Comparison of ENCODE assay signal across 5 cellular contexts in genomic region chr16:28867646-28868045, GRCh38. TPM values are rescaled to one million over a fixed set of nuclear protein-coding genes. Genes with fewer than 3 reads are reported as not detected.
A peak's percentile ranks its signal among the peaks of the same experiment; 100 is the strongest.
DNase-seq lines count a peak whose midpoint lies in the region; ATAC-seq and TF ChIP-seq lines count a peak whose summit lies in the region.
"Not testable (repeated sequence)": the region's sequence is repeated elsewhere in the genome, so short reads cannot be mapped to it uniquely, and the experiment has no call there.

No MANE protein-coding gene starts in this region.

- not testable (repeated sequence) for TF ChIP-seq CTCF in neural crest cell (conservative IDR thresholded peaks at IDR 0.05); testis (IDR thresholded peaks at IDR 0.05)

- H3K4me1 ChIP-seq in testis: peaks cover 29% of the 10 kb centered on the region

- peaks cover 6 to 17% (median 11%) of the 10 kb centered on the region in 3 donors for H3K4me1 Mint-ChIP-seq in IgD-negative memory B cell
- peaks cover 21 to 26% of the 10 kb centered on the region in 2 donors for H3K4me1 Mint-ChIP-seq in natural killer cell treated with Interleukin-12 subunit alpha and Interleukin-12 subunit beta and Interleukin-15 and Interleukin-18, amount 100 ng/mL, for 72 hours (ENCODE audit: low read depth in 2 of 2)
- peaks cover 23% of the 10 kb centered on the region for H3K4me1 Mint-ChIP-seq in neural crest cell

- not testable (repeated sequence) for H3K9me3 ChIP-seq in testis

- H3K4me3 Mint-ChIP-seq in IgD-negative memory B cell: peak overlapping the region in 1 of 4 donors; percentile 83
- not testable (repeated sequence) for H3K4me3 Mint-ChIP-seq in natural killer cell treated with Interleukin-12 subunit alpha and Interleukin-12 subunit beta and Interleukin-15 and Interleukin-18, amount 100 ng/mL, for 72 hours
- peak overlapping the region; percentile 78 for H3K4me3 Mint-ChIP-seq in neural crest cell

- H3K27me3 ChIP-seq in testis: not testable (repeated sequence)

- not testable (repeated sequence) for H3K36me3 Mint-ChIP-seq in IgD-negative memory B cell; neural crest cell (ENCODE audit: low read depth)
- peaks cover 11% of the 10 kb centered on the region for H3K36me3 Mint-ChIP-seq in natural killer cell treated with Interleukin-12 subunit alpha and Interleukin-12 subunit beta and Interleukin-15 and Interleukin-18, amount 100 ng/mL, for 72 hours

- not testable (repeated sequence) for H3K4me3 ChIP-seq in testis

- ATAC-seq in natural killer cell treated with Interleukin-12 subunit alpha and Interleukin-12 subunit beta and Interleukin-15 and Interleukin-18, amount 100 ng/mL, for 72 hours: not testable (repeated sequence)

- not testable (repeated sequence) for H3K9me3 Mint-ChIP-seq in IgD-negative memory B cell; natural killer cell treated with Interleukin-12 subunit alpha and Interleukin-12 subunit beta and Interleukin-15 and Interleukin-18, amount 100 ng/mL, for 72 hours; neural crest cell

- not testable (repeated sequence) for TF ChIP-seq POLR2A in testis (IDR thresholded peaks at IDR 0.05)

- not testable (repeated sequence) for H3K27me3 Mint-ChIP-seq in IgD-negative memory B cell; natural killer cell treated with Interleukin-12 subunit alpha and Interleukin-12 subunit beta and Interleukin-15 and Interleukin-18, amount 100 ng/mL, for 72 hours; neural crest cell (ENCODE audit: low read depth)

- H3K36me3 ChIP-seq in testis (ENCODE audit: low read depth, missing control alignments): not testable (repeated sequence)

- intact Hi-C loops in testis (cut with DNase I; ENCODE audit: low total_unique reads): not testable (repeated sequence)

- WGBS in testis, 2 donors: 54 to 80% methylated on average over 9 of the region's 9 CpGs

- peak overlapping the region in 2 of 3 donors; percentile 39 to 69 for H3K27ac Mint-ChIP-seq in IgD-negative memory B cell
- H3K27ac Mint-ChIP-seq in natural killer cell treated with Interleukin-12 subunit alpha and Interleukin-12 subunit beta and Interleukin-15 and Interleukin-18, amount 100 ng/mL, for 72 hours; neural crest cell (ENCODE audit: unreplicated experiment): not testable (repeated sequence)

- H3K27ac ChIP-seq in testis: peak overlapping the region in 1 of 2 donors; percentile 14

- DNase-seq in dedifferentiated amniotic fluid mesenchymal stem cell (ENCODE audit: extremely low spot score) (peak; percentile 10), testis (peak; percentile 77)
- peak; percentile 25 for DNase-seq in natural killer cell treated with Interleukin-12 subunit alpha and Interleukin-12 subunit beta and Interleukin-15 and Interleukin-18, amount 100 ng/mL, for 72 hours (ENCODE audit: low spot score)
- DNase-seq in neural crest cell (ENCODE audit: low read depth, low spot score): not testable (repeated sequence)

RNA-seq across cellular contexts. Expression of gene SH2B1, which starts 4.0 kb away (rescaled TPM):
- polyA plus RNA-seq in IgD-negative memory B cell (5.2 TPM), testis (ENCODE audit: insufficient read depth, low read depth, low replicate concordance) (51.4 TPM)
- total RNA-seq in natural killer cell treated with Interleukin-12 subunit alpha and Interleukin-12 subunit beta and Interleukin-15 and Interleukin-18, amount 100 ng/mL, for 72 hours: 10 to 100 TPM; 41.6 to 82.8 TPM
- total RNA-seq in neural crest cell (60.6 and 66.9 TPM in 2 replicates), testis (10 to 100 TPM; 90.2 to 97.4 TPM)

RNA-seq across cellular contexts. Expression of gene ATP2A1, which starts 10.6 kb away (rescaled TPM):
- polyA plus RNA-seq in IgD-negative memory B cell: not detected
- total RNA-seq in natural killer cell treated with Interleukin-12 subunit alpha and Interleukin-12 subunit beta and Interleukin-15 and Interleukin-18, amount 100 ng/mL, for 72 hours: 1 to 10 TPM; 1.4 to 5.0 TPM
- 3.1 and 3.3 TPM in 2 replicates for total RNA-seq in neural crest cell
- total RNA-seq in testis: 10 to 100 TPM; 12.2 to 17.3 TPM
- 9.1 TPM for polyA plus RNA-seq in testis (ENCODE audit: insufficient read depth, low read depth, low replicate concordance)

RNA-seq across cellular contexts. Expression of gene TUFM, which starts 21.5 kb away (rescaled TPM):
- polyA plus RNA-seq in IgD-negative memory B cell (139 TPM), testis (ENCODE audit: insufficient read depth, low read depth, low replicate concordance) (213 TPM)
- 100 to 1,000 TPM; 183 to 358 TPM for total RNA-seq in natural killer cell treated with Interleukin-12 subunit alpha and Interleukin-12 subunit beta and Interleukin-15 and Interleukin-18, amount 100 ng/mL, for 72 hours
- total RNA-seq in neural crest cell (197 and 205 TPM in 2 replicates), testis (100 to 1,000 TPM; 134 to 140 TPM)

RNA-seq across cellular contexts. Expression of gene ATXN2L, which starts 44.8 kb away (rescaled TPM):
- 35.9 TPM for polyA plus RNA-seq in IgD-negative memory B cell
- total RNA-seq in natural killer cell treated with Interleukin-12 subunit alpha and Interleukin-12 subunit beta and Interleukin-15 and Interleukin-18, amount 100 ng/mL, for 72 hours: 100 to 1,000 TPM; 263 to 336 TPM
- total RNA-seq in neural crest cell: 272 and 276 TPM in 2 replicates
- 100 to 1,000 TPM; 242 to 345 TPM for total RNA-seq in testis
- polyA plus RNA-seq in testis (ENCODE audit: insufficient read depth, low read depth, low replicate concordance): 521 TPM

RNA-seq across cellular contexts. Expression of gene RABEP2, which starts 57.4 kb away (rescaled TPM):
- polyA plus RNA-seq in IgD-negative memory B cell: 31.7 TPM
- total RNA-seq in natural killer cell treated with Interleukin-12 subunit alpha and Interleukin-12 subunit beta and Interleukin-15 and Interleukin-18, amount 100 ng/mL, for 72 hours: 10 to 100 TPM; 38.4 to 42.5 TPM
- total RNA-seq in neural crest cell: 19.9 and 20.2 TPM in 2 replicates
- total RNA-seq in testis: 10 to 100 TPM; 43.3 to 51.8 TPM
- polyA plus RNA-seq in testis (ENCODE audit: insufficient read depth, low read depth, low replicate concordance): 14.2 TPM
